21 cellular contexts compared by ENCODE assay signal in the genomic region with DNA sequence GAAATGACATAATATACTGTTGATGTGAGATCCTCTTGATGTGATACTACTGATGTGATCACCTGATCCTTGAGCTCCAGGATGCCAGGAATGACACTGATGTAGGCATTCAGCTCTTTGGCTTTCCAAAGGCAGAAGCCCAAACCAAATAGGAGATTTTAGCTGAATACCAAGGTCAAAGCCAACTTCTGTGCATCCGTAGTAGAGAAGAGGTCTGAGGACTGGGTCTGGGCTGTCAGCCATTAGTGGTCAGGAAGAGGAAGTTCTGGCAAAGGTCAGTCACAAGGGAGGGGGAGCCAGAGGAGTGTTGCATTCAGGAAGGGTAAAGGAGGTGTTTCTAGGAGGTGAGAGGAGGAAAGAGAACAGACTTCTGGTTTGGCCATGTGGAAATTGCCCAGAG. TPM values are rescaled to one million over a fixed set of nuclear protein-coding genes. Genes with fewer than 3 reads are reported as not detected.
DNase-seq lines count a peak whose midpoint lies in the region; ATAC-seq and TF ChIP-seq lines count a peak whose summit lies in the region.
"Had no signal": no experiment of that assay in that cellular context is flagged by ENCODE, and none has a peak within 500 bp of the region (broad histone marks: within the 10 kb centered on the region; RNA-seq: fewer than 3 reads in every experiment).

No MANE protein-coding gene starts in this region.

- no peaks in the 10 kb centered on the region for H3K27me3 Mint-ChIP-seq in dendritic cell treated with granulocyte-macrophage colony-stimulating factor and Interleukin-4, amounts not matched to agents 40 ng/mL and 50 ng/mL, for 4 days
- H3K27me3 Mint-ChIP-seq: activated CD4-positive, alpha-beta T cell treated with anti-CD3 and anti-CD28 coated beads, Interleukin-2, amount 10 ng/mL, durations not matched to agents 7 days and 5 days had no signal

- no peak overlapping the region for H3K4me3 Mint-ChIP-seq in dendritic cell treated with granulocyte-macrophage colony-stimulating factor and Interleukin-4, amounts not matched to agents 40 ng/mL and 50 ng/mL, for 4 days
- H3K4me3 Mint-ChIP-seq: activated CD4-positive, alpha-beta T cell treated with anti-CD3 and anti-CD28 coated beads, Interleukin-2, amount 10 ng/mL, durations not matched to agents 7 days and 5 days; T-helper 2 cell treated with Interferon-gamma antibody and Interleukin-4, amounts not matched to agents 5 μg/mL and 100 μg/mL, for 36 hours had no signal

- peak overlapping the region; percentile 39 for H3K27ac Mint-ChIP-seq in dendritic cell treated with granulocyte-macrophage colony-stimulating factor and Interleukin-4, amounts not matched to agents 40 ng/mL and 50 ng/mL, for 4 days
- H3K27ac Mint-ChIP-seq: activated CD4-positive, alpha-beta T cell treated with anti-CD3 and anti-CD28 coated beads, Interleukin-2, amount 10 ng/mL, durations not matched to agents 7 days and 5 days; activated naive CD4-positive, alpha-beta T cell treated with anti-CD3 and anti-CD28 coated beads, Interleukin-2, amount 50 U/mL, for 72 hours; T-helper 2 cell treated with Interferon-gamma antibody and Interleukin-4, amounts not matched to agents 5 μg/mL and 100 μg/mL, for 36 hours had no signal

- no peaks in the 10 kb centered on the region for H3K27me3 ChIP-seq in lower lobe of right lung (ENCODE audit: low read depth)
- H3K27me3 ChIP-seq: gastroesophageal sphincter had no signal

- H3K4me1 ChIP-seq in lower lobe of right lung, result peaks cover 18% of the 10 kb centered on the region
- H3K4me1 ChIP-seq: gastroesophageal sphincter, HAP-1 had no signal

- no peak for TF ChIP-seq CTCF in lower lobe of right lung (IDR thresholded peaks at IDR 0.05)

- H3K4me3 ChIP-seq in lower lobe of right lung, result no peak overlapping the region
- H3K4me3 ChIP-seq: gastroesophageal sphincter, HAP-1, skin epidermis had no signal

- DNase-seq in Ammon's horn (ENCODE audit: low spot score) (peak; percentile 36), NOMO-1 (lab: John Stamatoyannopoulos, UW; ENCODE audit: unreplicated experiment in 2 of 2) (peak; percentile 4 to 64), lower lobe of right lung (peak; percentile 41), NCI-H748 treated with DMSO at 0.1 percent for 48 hours (lab: John Stamatoyannopoulos, UW) (no peak), superior temporal gyrus (ENCODE audit: extremely low spot score) (no peak)
- DNase-seq: activated CD4-positive, alpha-beta T cell treated with anti-CD3 and anti-CD28 coated beads, Interleukin-2, amount 10 ng/mL, durations not matched to agents 7 days and 5 days; activated T-cell treated with anti-CD3 and anti-CD28 coated beads for 4 hours; central memory CD4-positive, alpha-beta T cell; COR-L47; NCI-H1105 treated with DMSO at 0.1 percent for 48 hours; NCI-H2227 treated with DMSO at 0.1 percent for 48 hours; SHP77 treated with DMSO at 0.1 percent for 48 hours; stimulated activated naive CD4-positive, alpha-beta T cell had no signal

- H3K9me3 ChIP-seq in lower lobe of right lung, result peaks cover 7% of the 10 kb centered on the region
- H3K9me3 ChIP-seq: HAP-1 had no signal

- H3K27ac ChIP-seq in lower lobe of right lung, result no peak overlapping the region
- H3K27ac ChIP-seq: gastroesophageal sphincter, skin epidermis had no signal

- H3K9me3 Mint-ChIP-seq in dendritic cell treated with granulocyte-macrophage colony-stimulating factor and Interleukin-4, amounts not matched to agents 40 ng/mL and 50 ng/mL, for 4 days, result peaks cover 25% of the 10 kb centered on the region

- peak; percentile 68 to 78 for ATAC-seq in lower lobe of right lung
- ATAC-seq in HG02763 (IDR thresholded peaks at IDR 0.05; ENCODE audit: unreplicated experiment), result no peak
- ATAC-seq in HG03520 (IDR thresholded peaks at IDR 0.05; ENCODE audit: unreplicated experiment), result no peak
- ATAC-seq: activated naive CD4-positive, alpha-beta T cell treated with anti-CD3 and anti-CD28 coated beads, Interleukin-2, amount 50 U/mL, for 72 hours; gastroesophageal sphincter had no signal

- H3K4me1 Mint-ChIP-seq in dendritic cell treated with granulocyte-macrophage colony-stimulating factor and Interleukin-4, amounts not matched to agents 40 ng/mL and 50 ng/mL, for 4 days (ENCODE audit: low read depth), result peaks cover 33% of the 10 kb centered on the region

- intact Hi-C loops in dendritic cell treated with granulocyte-macrophage colony-stimulating factor and Interleukin-4, amounts not matched to agents 40 ng/mL and 50 ng/mL, for 4 days (cut with micrococcal nuclease), result no loop called here
- intact Hi-C loops in lower lobe of right lung (cut with DNase I), result no loop called here

- peaks cover 77% of the 10 kb centered on the region for H3K36me3 Mint-ChIP-seq in dendritic cell treated with granulocyte-macrophage colony-stimulating factor and Interleukin-4, amounts not matched to agents 40 ng/mL and 50 ng/mL, for 4 days (ENCODE audit: low read depth)

- H3K36me3 ChIP-seq in lower lobe of right lung, result peaks cover 11% of the 10 kb centered on the region

RNA-seq across cellular contexts. Expression of a gene that starts 53.4 kb away (rescaled TPM):
- total RNA-seq in lower lobe of right lung, result 96.2 TPM

Comparison
In these comparisons a context has a peak if more than half of its experiments do, and no peak if none do; other contexts are left out.
1. DNase-seq: peak in Ammon's horn (single experiment), NOMO-1 (2 of 2) and lower lobe of right lung (single experiment); none in NCI-H748 treated with DMSO at 0.1 percent for 48 hours (single experiment) and superior temporal gyrus (single experiment).
2. ATAC-seq: peak in lower lobe of right lung (2 of 2); none in HG02763 (single experiment) and HG03520 (single experiment).